9 cellular contexts compared by ENCODE assay signal in the genomic region with DNA sequence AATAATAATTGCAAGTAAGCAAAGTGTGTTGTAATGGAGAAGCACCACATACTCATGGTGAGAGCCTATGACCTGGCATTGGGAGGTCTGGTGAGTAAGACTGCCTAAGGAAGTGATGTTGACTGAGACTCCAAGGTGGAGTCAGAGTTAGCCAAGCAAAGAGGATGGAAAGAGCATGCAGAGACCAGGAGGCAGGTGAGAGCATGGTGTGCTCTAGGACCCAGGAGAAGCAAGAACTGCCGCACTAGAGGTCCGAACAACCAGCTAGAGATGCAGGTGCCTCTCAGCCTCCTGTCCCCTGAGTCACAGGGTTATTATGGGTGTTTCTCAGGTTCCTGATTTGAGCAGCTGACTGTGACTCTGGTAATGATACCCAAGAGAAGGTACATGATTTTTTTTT. TPM values are rescaled to one million over a fixed set of nuclear protein-coding genes. Genes with fewer than 3 reads are reported as not detected.
A peak's percentile ranks its signal among the peaks of the same experiment; 100 is the strongest.
DNase-seq lines count a peak whose midpoint lies in the region; ATAC-seq, FAIRE-seq and TF ChIP-seq lines count a peak whose summit lies in the region.
"Had no signal": no experiment of that assay in that cellular context is flagged by ENCODE, and none has a peak within 500 bp of the region (broad histone marks: within the 10 kb centered on the region; RNA-seq: fewer than 3 reads in every experiment).

No MANE protein-coding gene starts in this region.

- CTCF ChIA-PET in endothelial cell of umbilical vein (lab: Charles Lee) = interaction anchor here (0.7 to 1.2 kb wide), 6 partner anchors 11 to 64 kb away, joined by 3 to 9 read pairs (median 3); a partner anchor contains a TSS

- BruUV-seq in endothelial cell of umbilical vein (replicated peaks; lab: Mats Ljungman, UMichigan) = no TSS peak

- FAIRE-seq in endothelial cell of umbilical vein (lab: Jason Lieb, UNC) = no peak
- FAIRE-seq: A204.1 had no signal

- peak overlapping the region; percentile 8 for H3K27ac Mint-ChIP-seq in stimulated activated effector memory CD8-positive, alpha-beta T cell treated with anti-CD3 and anti-CD28 coated beads, Interleukin-12 subunit alpha, Interleukin-12 subunit beta, amount 100 ng/mL, for 72 hours

- dilution Hi-C loops in endothelial cell of umbilical vein (cut with MboI; ENCODE audit: extremely low pct_ligation_motif_present, low sequenced_read_pairs) = no loop called here

- POLR2A ChIA-PET in endothelial cell of umbilical vein (lab: Charles Lee) = interaction anchor here (1.0 kb wide), 1 partner anchor 46 kb away, joined by 6 read pairs; a partner anchor contains a TSS

- peaks cover 100% of the 10 kb centered on the region for H3K36me3 Mint-ChIP-seq in stimulated activated effector memory CD8-positive, alpha-beta T cell treated with anti-CD3 and anti-CD28 coated beads, Interleukin-12 subunit alpha, Interleukin-12 subunit beta, amount 100 ng/mL, for 72 hours

- no peaks in the 10 kb centered on the region; the same call in 1 of the 2 replicates for H4K20me1 ChIP-seq in Karpas-422 (ENCODE audit: insufficient read depth, low read depth, low read length)
- no peaks in the 10 kb centered on the region for H4K20me1 ChIP-seq in endothelial cell of umbilical vein (replicated peaks; ENCODE audit: control insufficient read depth, extremely low read depth, insufficient read depth, low read length)

- ATAC-seq in GM21528 (IDR thresholded peaks at IDR 0.05; ENCODE audit: low FRiP score, unreplicated experiment) = peak; percentile 79
- peak; percentile 67 for ATAC-seq in stimulated activated effector memory CD8-positive, alpha-beta T cell treated with anti-CD3 and anti-CD28 coated beads, Interleukin-12 subunit alpha, Interleukin-12 subunit beta, amount 100 ng/mL, for 72 hours

- no peak overlapping the region for H2AFZ ChIP-seq in Karpas-422 (ENCODE audit: low read length)
- no peak overlapping the region for H2AFZ ChIP-seq in endothelial cell of umbilical vein (ENCODE audit: low read depth, low read length)

- H3K9me3 ChIP-seq in Karpas-422 (ENCODE audit: low read length) = no peaks in the 10 kb centered on the region
- no peaks in the 10 kb centered on the region for H3K9me3 ChIP-seq in endothelial cell of umbilical vein (replicated peaks; ENCODE audit: control insufficient read depth, insufficient read depth, low read length)
- no peaks in the 10 kb centered on the region for H3K9me3 ChIP-seq in HAP-1

- peak; percentile 54 for DNase-seq in DMS53 (lab: John Stamatoyannopoulos, UW)
- DNase-seq in DMS53 treated with DMSO at 0.1 percent for 48 hours (lab: John Stamatoyannopoulos, UW; ENCODE audit: unreplicated experiment) = no peak
- DNase-seq in Karpas-422 = peak; percentile 91
- peak; percentile 82 for DNase-seq in endothelial cell of umbilical vein (ENCODE audit: low read depth, low spot score)
- DNase-seq in stimulated activated effector memory CD8-positive, alpha-beta T cell treated with anti-CD3 and anti-CD28 coated beads, Interleukin-12 subunit alpha, Interleukin-12 subunit beta, amount 100 ng/mL, for 72 hours (ENCODE audit: low spot score in 2 of 2) = no peak
- DNase-seq in dorsolateral prefrontal cortex = no peak
- DNase-seq in HAP-1 (ENCODE audit: low spot score in 2 of 2) = no peak

- H3K4me1 ChIP-seq in Karpas-422 (ENCODE audit: low read length) (peaks cover 82% of the 10 kb centered on the region), endothelial cell of umbilical vein (ENCODE audit: control insufficient read depth, extremely low read depth, insufficient read depth, low read length) (peaks cover 42% of the 10 kb centered on the region), HAP-1 (no peaks in the 10 kb centered on the region)

- peak overlapping the region; percentile 95 for H3K27ac ChIP-seq in Karpas-422 (ENCODE audit: low read length)
- peak overlapping the region; percentile 71 for H3K27ac ChIP-seq in endothelial cell of umbilical vein (ENCODE audit: insufficient read depth, low read depth, low read length)
- peak overlapping the region in 9 of 59 donors; percentile 12 to 46 (median 30) for H3K27ac ChIP-seq in dorsolateral prefrontal cortex

- peaks cover 62% of the 10 kb centered on the region for H3K36me3 ChIP-seq in Karpas-422 (ENCODE audit: insufficient read depth, low read length)
- peaks cover 16 to 25% of the 10 kb centered on the region in 2 experiments for H3K36me3 ChIP-seq in endothelial cell of umbilical vein (ENCODE audit: control insufficient read depth in 2 of 2, extremely low read depth in 1 of 2, insufficient read depth in 2 of 2, low read length in 2 of 2)
- H3K36me3 ChIP-seq in HAP-1 (replicated peaks) = peaks cover 100% of the 10 kb centered on the region

- intact Hi-C loops in endothelial cell of umbilical vein (cut with micrococcal nuclease) = loop anchor here (1.0 kb wide), 4 partner anchors 12 to 87 kb away; a partner anchor contains a TSS
- intact Hi-C loops in dorsolateral prefrontal cortex (cut with DNase I) = no loop called here

- H3K4me3 ChIP-seq in Karpas-422 (ENCODE audit: low read length) = no peak overlapping the region; the same call in 1 of the 2 replicates
- no peak overlapping the region for H3K4me3 ChIP-seq in endothelial cell of umbilical vein (replicated peaks in 1 of 3; ENCODE audit: insufficient read depth in 1 of 3, low read depth in 1 of 3, low read length in 3 of 3)
- H3K4me3 ChIP-seq in dorsolateral prefrontal cortex = peak overlapping the region in 1 of 59 donors; percentile 13
- H3K4me3 ChIP-seq in HAP-1 = no peak overlapping the region

- H3K79me2 ChIP-seq in Karpas-422 (ENCODE audit: low read length) = peaks cover 64% of the 10 kb centered on the region
- H3K79me2 ChIP-seq in endothelial cell of umbilical vein (ENCODE audit: control insufficient read depth, insufficient read depth, low read length) = peaks cover 41% of the 10 kb centered on the region

- H3K9me1 ChIP-seq in endothelial cell of umbilical vein (replicated peaks; ENCODE audit: control insufficient read depth, extremely low read depth, insufficient read depth, low read length) = no peaks in the 10 kb centered on the region

- TF ChIP-seq CTCF in endothelial cell of umbilical vein (IDR thresholded peaks at IDR 0.05; ENCODE audit: extremely low read depth in 1 of 2, insufficient read depth in 1 of 2, low read depth in 1 of 2, low read length in 2 of 2) = no peak
- TF ChIP-seq CTCF in dorsolateral prefrontal cortex (IDR thresholded peaks at IDR 0.05 in 54 of 56, conservative IDR thresholded peaks at IDR 0.05 in 2 of 56; ENCODE audit: low read depth in 1 of 56, partially characterized antibody in 56 of 56) = no peak

- peak overlapping the region; percentile 28; the same call in 1 of the 2 replicates for H3K9ac ChIP-seq in Karpas-422 (ENCODE audit: low read length)
- H3K9ac ChIP-seq in endothelial cell of umbilical vein (replicated peaks; ENCODE audit: extremely low read depth, insufficient read depth, low read length) = no peak overlapping the region

- in situ Hi-C loops in HAP-1 (cut with MboI; ENCODE audit: low sequenced_read_pairs) = no loop called here

- peaks cover 20% of the 10 kb centered on the region for H3K4me1 Mint-ChIP-seq in stimulated activated effector memory CD8-positive, alpha-beta T cell treated with anti-CD3 and anti-CD28 coated beads, Interleukin-12 subunit alpha, Interleukin-12 subunit beta, amount 100 ng/mL, for 72 hours

- peak; percentile 16 for TF ChIP-seq POLR2A in endothelial cell of umbilical vein (IDR thresholded peaks at IDR 0.05; ENCODE audit: low read depth, low read length)

- no peaks in the 10 kb centered on the region for H3K27me3 ChIP-seq in Karpas-422 (ENCODE audit: low read length)
- no peaks in the 10 kb centered on the region for H3K27me3 ChIP-seq in endothelial cell of umbilical vein (ENCODE audit: control insufficient read depth in 2 of 2, insufficient read depth in 2 of 2, low read length in 2 of 2)
- no peaks in the 10 kb centered on the region for H3K27me3 ChIP-seq in dorsolateral prefrontal cortex
- no peaks in the 10 kb centered on the region for H3K27me3 ChIP-seq in HAP-1 (ENCODE audit: low read depth)

- no peaks in the 10 kb centered on the region for H3K9me2 ChIP-seq in Karpas-422 (replicated peaks; ENCODE audit: insufficient read depth, low read length)

- no peaks in the 10 kb centered on the region for H3K9me3 Mint-ChIP-seq in stimulated activated effector memory CD8-positive, alpha-beta T cell treated with anti-CD3 and anti-CD28 coated beads, Interleukin-12 subunit alpha, Interleukin-12 subunit beta, amount 100 ng/mL, for 72 hours

- no peak overlapping the region for H3K4me3 Mint-ChIP-seq in stimulated activated effector memory CD8-positive, alpha-beta T cell treated with anti-CD3 and anti-CD28 coated beads, Interleukin-12 subunit alpha, Interleukin-12 subunit beta, amount 100 ng/mL, for 72 hours

- H3K4me2 ChIP-seq in Karpas-422 (ENCODE audit: low read depth, low read length, poor library complexity, severe bottlenecking) (peak overlapping the region; percentile 71), endothelial cell of umbilical vein (ENCODE audit: insufficient read depth, low read length) (peak overlapping the region; percentile 53)

TF ChIP-seq in endothelial cell of umbilical vein, 7 proteins besides CTCF, POLR2A, EP300 and RAD21 (continues in another document):
- TF ChIP-seq MYC (IDR thresholded peaks at IDR 0.05; ENCODE audit: low read depth, low read length) = no peak

RNA-seq across cellular contexts. Expression of a gene that starts 27.3 kb away (rescaled TPM):
- total RNA-seq in Karpas-422 (2014; rRNA removed; shearing (Covaris generic); ENCODE audit: low replicate concordance) = 29.1 and 76.3 TPM in 2 replicates
- total RNA-seq in endothelial cell of umbilical vein (152 and 173 TPM in 2 replicates), dorsolateral prefrontal cortex (100 to 1,000 TPM in 12 of 120 experiments, 10 to 100 TPM in 108; 41.2 to 135 (median 66.8) TPM)
- polyA plus RNA-seq in endothelial cell of umbilical vein = 5.9 and 13.9 TPM in 2 replicates
- polyA plus RNA-seq in endothelial cell of umbilical vein (2011; cell fraction: cytosol; rRNA removed) = 46.4 and 47.0 TPM in 2 replicates
- polyA plus RNA-seq in endothelial cell of umbilical vein (2011; cell fraction: nucleus; rRNA removed) = 20.7 and 29.1 TPM in 2 replicates
- polyA plus RNA-seq in endothelial cell of umbilical vein (2012) = 165 and 251 TPM in 2 replicates
- 12.8 and 21.7 TPM in 2 replicates for polyA minus RNA-seq in endothelial cell of umbilical vein
- polyA minus RNA-seq in endothelial cell of umbilical vein (2011; cell fraction: cytosol; rRNA and poly(A)+ RNA removed) = 47.4 TPM
- polyA minus RNA-seq in endothelial cell of umbilical vein (2011; cell fraction: nucleus; rRNA and poly(A)+ RNA removed) = 17.1 and 20.9 TPM in 2 replicates

RNA-seq across cellular contexts. Expression of a gene that starts 46.1 kb away (rescaled TPM):
- 77.9 and 135 TPM in 2 replicates for total RNA-seq in Karpas-422 (2014; rRNA removed; shearing (Covaris generic); ENCODE audit: low replicate concordance)
- 72.5 and 85.1 TPM in 2 replicates for total RNA-seq in endothelial cell of umbilical vein
- polyA plus RNA-seq in endothelial cell of umbilical vein = 95.3 and 108 TPM in 2 replicates
- 113 and 131 TPM in 2 replicates for polyA plus RNA-seq in endothelial cell of umbilical vein (2011; cell fraction: cytosol; rRNA removed)
- polyA plus RNA-seq in endothelial cell of umbilical vein (2011; cell fraction: nucleus; rRNA removed) = 68.5 and 72.1 TPM in 2 replicates
- polyA plus RNA-seq in endothelial cell of umbilical vein (2012) = 156 and 181 TPM in 2 replicates
- 57.2 and 66.6 TPM in 2 replicates for polyA minus RNA-seq in endothelial cell of umbilical vein
- 46.9 TPM for polyA minus RNA-seq in endothelial cell of umbilical vein (2011; cell fraction: cytosol; rRNA and poly(A)+ RNA removed)
- polyA minus RNA-seq in endothelial cell of umbilical vein (2011; cell fraction: nucleus; rRNA and poly(A)+ RNA removed) = 22.7 and 36.4 TPM in 2 replicates
- 10 to 100 TPM; 13.8 to 40.0 (median 23.9) TPM for total RNA-seq in dorsolateral prefrontal cortex

Comparison
In these comparisons a context has a peak if more than half of its experiments do, and no peak if none do; other contexts are left out.
1. DNase-seq: peak in DMS53 (single experiment), Karpas-422 (single experiment) and endothelial cell of umbilical vein (single experiment); none in DMS53 treated with DMSO at 0.1 percent for 48 hours (single experiment), stimulated activated effector memory CD8-positive, alpha-beta T cell treated with anti-CD3 and anti-CD28 coated beads, Interleukin-12 subunit alpha, Interleukin-12 subunit beta, amount 100 ng/mL, for 72 hours (0 of 2), dorsolateral prefrontal cortex (0 of 10) and HAP-1 (0 of 2).